ENCODE assay signal across 8 cellular contexts in the genomic region with DNA sequence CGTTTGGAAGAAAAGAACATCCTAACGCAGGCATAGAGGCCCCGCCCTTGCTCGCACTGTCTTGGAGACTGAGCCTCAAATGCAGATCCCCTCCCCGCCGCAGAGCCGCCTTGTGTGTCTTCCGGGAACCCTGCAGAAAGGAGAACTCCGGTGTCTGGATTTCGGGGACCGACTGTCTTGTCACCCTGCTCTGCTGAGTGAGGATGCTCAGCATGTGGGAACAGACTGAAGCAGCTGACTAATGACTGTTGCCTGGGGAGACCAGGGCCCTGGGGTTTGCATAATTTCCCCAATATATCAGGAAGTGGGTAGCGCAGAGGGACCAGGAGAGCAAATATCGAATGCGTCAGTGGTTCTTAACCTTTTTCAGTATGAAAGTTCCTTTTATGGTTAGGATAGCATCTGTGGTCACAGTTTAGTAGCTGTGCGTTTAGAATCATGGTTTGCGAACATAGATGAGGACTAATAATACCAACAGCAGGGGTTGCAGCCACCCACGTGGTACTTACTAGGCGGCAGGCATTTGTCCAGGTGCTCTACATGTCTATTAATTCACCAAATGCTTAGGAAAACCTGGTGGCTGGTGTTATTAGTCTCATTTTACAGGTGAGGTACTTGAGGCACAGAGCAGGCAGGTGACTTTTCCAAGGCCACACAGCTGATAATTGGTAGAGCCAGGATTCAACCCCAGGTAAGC. TPM values are rescaled to one million over a fixed set of nuclear protein-coding genes. Genes with fewer than 3 reads are reported as not detected.
DNase-seq lines count a peak whose midpoint lies in the region; ATAC-seq and TF ChIP-seq lines count a peak whose summit lies in the region.

No MANE protein-coding gene starts in this region.

- ATAC-seq in GM18868 (IDR thresholded peaks at IDR 0.05; ENCODE audit: unreplicated experiment) (peak; percentile 80), HG02588 (IDR thresholded peaks at IDR 0.05; ENCODE audit: unreplicated experiment) (peak; percentile 80)

- DNase-seq in NB4 (ENCODE audit: low read depth) = peak; percentile 79
- peak; percentile 24 to 41 (median 34) for DNase-seq in effector memory CD4-positive, alpha-beta T cell
- DNase-seq in suprapubic skin (ENCODE audit: low spot score in 2 of 2) = no peak
- DNase-seq in NCI-H345 (lab: John Stamatoyannopoulos, UW) = no peak
- DNase-seq in RKO (ENCODE audit: low spot score) = no peak
- DNase-seq in NCI-H748 (lab: John Stamatoyannopoulos, UW; ENCODE audit: unreplicated experiment) = no peak

- peaks cover 7% of the 10 kb centered on the region for H3K9me3 ChIP-seq in effector memory CD4-positive, alpha-beta T cell (ENCODE audit: control insufficient read depth, low read length)
- H3K9me3 ChIP-seq in suprapubic skin = peaks cover 8% of the 10 kb centered on the region

- H3K27me3 ChIP-seq in effector memory CD4-positive, alpha-beta T cell (replicated peaks; ENCODE audit: control insufficient read depth, insufficient read depth, low read length, poor library complexity, severe bottlenecking) = no peaks in the 10 kb centered on the region
- H3K27me3 ChIP-seq in suprapubic skin = no peaks in the 10 kb centered on the region

- TF ChIP-seq CTCF in NB4 (IDR thresholded peaks at IDR 0.05; ENCODE audit: low read depth, low read length) = no peak
- no peak for TF ChIP-seq CTCF in suprapubic skin (IDR thresholded peaks at IDR 0.05)

- no peak overlapping the region for H3K27ac ChIP-seq in effector memory CD4-positive, alpha-beta T cell (ENCODE audit: insufficient read depth, low read length, poor library complexity, severe bottlenecking)
- no peak overlapping the region for H3K27ac ChIP-seq in suprapubic skin

- peaks cover 3% of the 10 kb centered on the region for H3K4me1 ChIP-seq in effector memory CD4-positive, alpha-beta T cell (ENCODE audit: control insufficient read depth, insufficient read depth, low read length, poor library complexity, severe bottlenecking)
- no peaks in the 10 kb centered on the region for H3K4me1 ChIP-seq in suprapubic skin

- TF ChIP-seq POLR2A in NB4 (IDR thresholded peaks at IDR 0.05; ENCODE audit: extremely low read depth, insufficient read length) (no peak), suprapubic skin (IDR thresholded peaks at IDR 0.05) (no peak)

- no peaks in the 10 kb centered on the region for H3K36me3 ChIP-seq in effector memory CD4-positive, alpha-beta T cell (ENCODE audit: control insufficient read depth, insufficient read depth, low read length)
- no peaks in the 10 kb centered on the region for H3K36me3 ChIP-seq in suprapubic skin

- no peak for TF ChIP-seq EP300 in suprapubic skin (IDR thresholded peaks at IDR 0.05)

- H3K4me3 ChIP-seq in NB4 (ENCODE audit: low read depth, low read length) (no peak overlapping the region), suprapubic skin (no peak overlapping the region)
- H3K4me3 ChIP-seq in effector memory CD4-positive, alpha-beta T cell (ENCODE audit: insufficient read depth, low read depth, low read length, poor library complexity, severe bottlenecking) = no peak overlapping the region

- WGBS in suprapubic skin = 86% methylated on average over 18 of the region's 18 CpGs

RNA-seq across cellular contexts. Expression of a gene that starts 14.3 kb away (rescaled TPM):
- 10 to 100 TPM; 34.9 to 60.0 (median 47.2) TPM for total RNA-seq in suprapubic skin

Comparison
In these comparisons a context has a peak if more than half of its experiments do, and no peak if none do; other contexts are left out.
1. DNase-seq: peak in NB4 (single experiment) and effector memory CD4-positive, alpha-beta T cell (3 of 3); none in suprapubic skin (0 of 2), NCI-H345 (single experiment), RKO (single experiment) and NCI-H748 (single experiment).